Comparison of ENCODE assay signal across 6 cellular contexts in the genomic region with DNA sequence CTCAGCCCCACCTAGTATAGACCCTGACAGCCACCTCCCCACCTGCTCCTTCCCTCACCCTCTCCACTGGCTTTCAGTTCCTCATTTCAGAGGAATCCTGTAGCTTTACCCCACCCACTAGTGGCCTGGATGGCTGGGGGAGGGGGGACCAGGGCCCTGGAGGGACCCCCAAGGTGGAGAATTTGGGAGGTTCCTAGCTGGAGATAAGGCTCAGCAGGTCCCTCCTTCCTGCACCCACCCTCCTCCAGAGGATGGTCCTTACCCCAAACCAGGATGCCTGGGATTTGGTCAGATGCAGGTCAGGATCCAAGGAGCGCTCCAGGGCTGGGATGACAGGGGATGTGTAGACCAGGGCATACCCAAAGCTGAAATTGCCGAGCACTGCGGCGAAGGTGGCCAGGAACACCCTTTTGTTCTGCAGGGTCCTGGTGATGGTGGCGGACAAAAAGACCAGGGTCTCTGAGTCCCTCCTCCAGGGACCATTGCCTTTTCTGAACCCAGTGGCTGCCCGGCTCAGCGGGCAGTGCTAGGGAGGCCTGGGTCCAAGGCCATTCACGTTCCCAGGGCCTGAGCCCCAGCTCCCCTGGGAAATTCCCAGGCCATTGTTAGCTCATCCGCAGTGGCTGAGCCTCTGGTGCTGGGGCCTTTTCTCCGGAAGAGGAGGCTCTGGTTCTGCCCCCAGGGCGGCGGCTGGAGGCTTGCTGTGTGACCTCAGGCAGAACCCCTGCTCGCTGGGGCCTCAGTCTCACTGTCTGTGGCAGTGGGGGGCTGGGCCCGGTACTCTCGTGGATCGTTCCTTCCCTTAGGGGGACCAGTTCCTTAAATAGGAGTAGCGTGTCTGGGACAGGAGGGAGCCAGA. TPM values are rescaled to one million over a fixed set of nuclear protein-coding genes. Genes with fewer than 3 reads are reported as not detected.
DNase-seq lines count a peak whose midpoint lies in the region; ATAC-seq and TF ChIP-seq lines count a peak whose summit lies in the region.

No MANE protein-coding gene starts in this region.

- H4K20me1 ChIP-seq in DND-41 (ENCODE audit: insufficient read depth, low read length): no peaks in the 10 kb centered on the region
- H4K20me1 ChIP-seq in PC-3 (ENCODE audit: low read length): no peaks in the 10 kb centered on the region

- H3K9ac ChIP-seq in DND-41 (ENCODE audit: low read depth, low read length) (peak overlapping the region; percentile 74), PC-3 (ENCODE audit: low read length) (peak overlapping the region; percentile 79)

- H3K9me3 Mint-ChIP-seq in stimulated activated naive B cell treated with anti-CD40 and anti-IgM and Interleukin-4, amounts not matched to agents 10 μg/mL and 1 μg/mL and 100 μg/mL, for 72 hours: no peaks in the 10 kb centered on the region

- H3K4me1 Mint-ChIP-seq in stimulated activated naive B cell treated with anti-CD40 and anti-IgM and Interleukin-4, amounts not matched to agents 10 μg/mL and 1 μg/mL and 100 μg/mL, for 72 hours: peaks cover 19 to 47% of the 10 kb centered on the region in 2 donors

- H3K36me3 ChIP-seq in DND-41 (ENCODE audit: insufficient read depth, low read length): peaks cover 19% of the 10 kb centered on the region
- H3K36me3 ChIP-seq in PC-3 (ENCODE audit: low read depth, low read length): no peaks in the 10 kb centered on the region; the same call in 1 of the 2 replicates

- H2AFZ ChIP-seq in DND-41 (ENCODE audit: low read depth, low read length) (peak overlapping the region; percentile 94; the same call in 1 of the 2 replicates), PC-3 (ENCODE audit: low read length) (peak overlapping the region; percentile 98)

- H3K4me1 ChIP-seq in DND-41 (ENCODE audit: insufficient read depth, low read length) (peaks cover 25% of the 10 kb centered on the region), PC-3 (ENCODE audit: insufficient read depth, low read length) (peaks cover 10% of the 10 kb centered on the region)

- peaks cover 3 to 19% of the 10 kb centered on the region in 2 donors for H3K36me3 Mint-ChIP-seq in stimulated activated naive B cell treated with anti-CD40 and anti-IgM and Interleukin-4, amounts not matched to agents 10 μg/mL and 1 μg/mL and 100 μg/mL, for 72 hours

- 0 out of 2 replicates have a peak, but pooled peaks cover 3% of the 10 kb centered on the region for H3K79me2 ChIP-seq in DND-41 (ENCODE audit: insufficient read depth, low read length)
- peaks cover 11% of the 10 kb centered on the region for H3K79me2 ChIP-seq in PC-3 (ENCODE audit: low read length)

- DNase-seq in DND-41 (no peak), PC-3 (peak; percentile 8), germinal center (ENCODE audit: low spot score) (peak; percentile 62)
- DNase-seq in stimulated activated naive B cell treated with anti-CD40 and anti-IgM and Interleukin-4, amounts not matched to agents 10 μg/mL and 1 μg/mL and 100 μg/mL, for 72 hours: peak; percentile 35
- DNase-seq in activated effector memory CD4-positive, alpha-beta T cell treated with Interleukin-2 at 50 U/mL for 16 hours: no peak

- H3K4me3 ChIP-seq in DND-41 (ENCODE audit: low read depth in 1 of 2, low read length in 2 of 2) (peak overlapping the region; percentile 51 to 93; a peak in 3 of 4 replicates), PC-3 (ENCODE audit: low read length) (peak overlapping the region; percentile 75)

- H3K9me2 ChIP-seq in PC-3 (replicated peaks; ENCODE audit: low read length): no peaks in the 10 kb centered on the region

- H3K4me2 ChIP-seq in DND-41 (ENCODE audit: insufficient read depth, low read length): peak overlapping the region; percentile 99
- peak overlapping the region; percentile 97 for H3K4me2 ChIP-seq in PC-3 (ENCODE audit: low read length)

- H3K9me3 ChIP-seq in DND-41 (ENCODE audit: insufficient read depth, low read length, severe bottlenecking): no peaks in the 10 kb centered on the region
- H3K9me3 ChIP-seq in PC-3 (ENCODE audit: low read length): no peaks in the 10 kb centered on the region

- intact Hi-C loops in PC-3 (cut with micrococcal nuclease): no loop called here

- peak overlapping the region; percentile 52; the same call in 1 of the 2 replicates for H3K27ac ChIP-seq in DND-41 (ENCODE audit: low read length)
- H3K27ac ChIP-seq in PC-3 (ENCODE audit: low read length): no peak overlapping the region

- H3F3A ChIP-seq in PC-3 (ENCODE audit: low read length, unreplicated experiment): no peaks in the 10 kb centered on the region

- 0 out of 3 replicates have a peak, but pooled peaks have one; percentile 2 for ATAC-seq in DND-41 (ENCODE audit: insufficient read depth, low read depth)
- ATAC-seq in GM21737 (IDR thresholded peaks at IDR 0.05; ENCODE audit: unreplicated experiment): peak; percentile 37
- ATAC-seq in PC-3: peak; percentile 33
- peak; percentile 48 to 54 for ATAC-seq in stimulated activated naive B cell treated with anti-CD40 and anti-IgM and Interleukin-4, amounts not matched to agents 10 μg/mL and 1 μg/mL and 100 μg/mL, for 72 hours (replicated peaks)

- peaks cover 3 to 4% of the 10 kb centered on the region in 2 donors for H3K27me3 Mint-ChIP-seq in stimulated activated naive B cell treated with anti-CD40 and anti-IgM and Interleukin-4, amounts not matched to agents 10 μg/mL and 1 μg/mL and 100 μg/mL, for 72 hours

- POLR2A ChIA-PET in PC-3 (lab: Charles Lee; ENCODE audit: unreplicated experiment): interaction anchor here (0.6 kb wide), 1 partner anchor 334 kb away, joined by 4 read pairs; no protein-coding TSS in a partner anchor

- CTCF ChIA-PET in PC-3 (lab: Charles Lee): no interaction called here

- H3K27me3 ChIP-seq in DND-41 (ENCODE audit: insufficient read depth, low read length, poor library complexity) (no peaks in the 10 kb centered on the region), PC-3 (ENCODE audit: low read length) (no peaks in the 10 kb centered on the region)

- TSS peak; percentile 44 for BruUV-seq in PC-3 (replicated peaks; lab: Mats Ljungman, UMichigan)

- peak overlapping the region; percentile 90 to 97 for H3K4me3 Mint-ChIP-seq in stimulated activated naive B cell treated with anti-CD40 and anti-IgM and Interleukin-4, amounts not matched to agents 10 μg/mL and 1 μg/mL and 100 μg/mL, for 72 hours

- peak overlapping the region; percentile 95 for H3K27ac Mint-ChIP-seq in stimulated activated naive B cell treated with anti-CD40 and anti-IgM and Interleukin-4, amounts not matched to agents 10 μg/mL and 1 μg/mL and 100 μg/mL, for 72 hours

- TF ChIP-seq CTCF in DND-41 (IDR thresholded peaks at IDR 0.05; ENCODE audit: borderline replicate concordance, extremely low read depth, low read length, poor library complexity, severe bottlenecking) (no peak), PC-3 (conservative IDR thresholded peaks at IDR 0.05; ENCODE audit: low read depth, low read length) (no peak)

RNA-seq across cellular contexts. Expression of a gene that starts 0.7 kb away (rescaled TPM):
- total RNA-seq in PC-3 (2014; rRNA removed): 20.5 and 21.7 TPM in 2 replicates

RNA-seq across cellular contexts. Expression of a gene that starts 18.4 kb away (rescaled TPM):
- 7.5 and 10.0 TPM in 2 replicates for total RNA-seq in PC-3 (2014; rRNA removed)

RNA-seq across cellular contexts. Expression of a gene that starts 46.5 kb away (rescaled TPM):
- total RNA-seq in PC-3 (2014; rRNA removed): not detected in 2 replicates

RNA-seq across cellular contexts. Expression of a gene that starts 56.1 kb away (rescaled TPM):
- 0.86 and 0.95 TPM in 2 replicates for total RNA-seq in PC-3 (2014; rRNA removed)

RNA-seq across cellular contexts. Expression of a gene that starts 56.3 kb away (rescaled TPM):
- total RNA-seq in PC-3 (2014; rRNA removed): not detected in 2 replicates

Comparison
In these comparisons a context has a peak if more than half of its experiments do, and no peak if none do; other contexts are left out.
1. DNase-seq: peak in PC-3 (single experiment), germinal center (single experiment) and stimulated activated naive B cell treated with anti-CD40 and anti-IgM and Interleukin-4, amounts not matched to agents 10 μg/mL and 1 μg/mL and 100 μg/mL, for 72 hours (single experiment); none in DND-41 (single experiment) and activated effector memory CD4-positive, alpha-beta T cell treated with Interleukin-2 at 50 U/mL for 16 hours (single experiment).
2. Peak in every context shown above with its lines, with median percentiles within 50 percentile points of each other: ATAC-seq.